In genomic region chr19:39390759-39391592, GRCh38 we compare ENCODE assay signal across 8 cellular contexts. TPM values are rescaled to one million over a fixed set of nuclear protein-coding genes. Genes with fewer than 3 reads are reported as not detected.
DNase-seq lines count a peak whose midpoint lies in the region; ATAC-seq and TF ChIP-seq lines count a peak whose summit lies in the region.

Gene MED29, plus strand, starts transcription at chr19:39391378. Its CDS starts 45 bp downstream, at chr19:39391423.
Gene PAF1, minus strand, starts transcription at chr19:39391106. Its CDS starts 242 bp downstream, at chr19:39390864.

- POLR2A ChIA-PET in CD8-positive, alpha-beta memory T cell (lab: Charles Lee): interaction anchor here (0.5 to 2.8 kb wide), 12 partner anchors 11 to 834 kb away, joined by 3 to 34 read pairs (median 10); partner anchors contain the start of genes EID2B, GMFG, PLEKHG2 and RPS16

- H3K9me3 Mint-ChIP-seq in CD8-positive, alpha-beta memory T cell: no peaks in the 10 kb centered on the region

- peak; percentile 92 to 99 (median 98) for DNase-seq in CD8-positive, alpha-beta memory T cell
- DNase-seq in HS-27A (ENCODE audit: low read depth) (peak; percentile 100), NK-92 (lab: John Stamatoyannopoulos, UW; ENCODE audit: unreplicated experiment) (peak; percentile 80), lower lobe of right lung (peak; percentile 97)
- peak; percentile 85 to 93 for DNase-seq in activated CD8-positive, alpha-beta memory T cell treated with anti-CD3 and anti-CD28 coated beads for 1 hour (ENCODE audit: extremely low read depth in 1 of 2, low read depth in 1 of 2)
- peak; percentile 93 for DNase-seq in effector CD4-positive, alpha-beta T cell
- DNase-seq in stimulated activated CD4-positive, alpha-beta T cell treated with anti-CD3 and anti-CD28 coated beads, TNF-alpha, amount 100 ng/mL, for 24 hours (ENCODE audit: low read depth in 3 of 3): peak; percentile 87 to 95 (median 95)

- peaks cover 34 to 48% (median 42%) of the 10 kb centered on the region in 3 donors for H3K4me1 Mint-ChIP-seq in CD8-positive, alpha-beta memory T cell

- ATAC-seq in GM19467 (IDR thresholded peaks at IDR 0.05; ENCODE audit: unreplicated experiment): peak; percentile 85
- ATAC-seq in lower lobe of right lung: peak; percentile 97

- peak within 1 kb of the TSS; percentile 95 to 100 (median 99) for H3K27ac Mint-ChIP-seq in CD8-positive, alpha-beta memory T cell

- H3K27ac ChIP-seq in CD8-positive, alpha-beta memory T cell (ENCODE audit: low read depth, low read length): peak within 1 kb of the TSS; percentile 99
- peak within 1 kb of the TSS; percentile 98 for H3K27ac ChIP-seq in lower lobe of right lung

- peaks cover 41% of the 10 kb centered on the region for H3K36me3 ChIP-seq in CD8-positive, alpha-beta memory T cell (ENCODE audit: insufficient read depth, low read length)
- H3K36me3 ChIP-seq in lower lobe of right lung: peaks cover 71% of the 10 kb centered on the region

- CTCF ChIA-PET in CD8-positive, alpha-beta memory T cell (lab: Charles Lee): interaction anchor here (0.6 to 2.8 kb wide), 8 partner anchors 10 to 142 kb away, joined by 3 to 27 read pairs (median 6); partner anchors contain the start of genes EID2B, PLEKHG2, RPS16 and SAMD4B

- no peaks in the 10 kb centered on the region for H3K27me3 ChIP-seq in CD8-positive, alpha-beta memory T cell (ENCODE audit: insufficient read depth, low read length, poor library complexity, severe bottlenecking)
- no peaks in the 10 kb centered on the region for H3K27me3 ChIP-seq in lower lobe of right lung (ENCODE audit: low read depth)

- peaks cover 20% of the 10 kb centered on the region for H3K4me1 ChIP-seq in CD8-positive, alpha-beta memory T cell (ENCODE audit: insufficient read depth, low read length)
- H3K4me1 ChIP-seq in lower lobe of right lung: peaks cover 28% of the 10 kb centered on the region

- intact Hi-C loops in lower lobe of right lung (cut with DNase I): no loop called here

- peak within 1 kb of the TSS; percentile 96 for H3K4me3 ChIP-seq in CD8-positive, alpha-beta memory T cell (ENCODE audit: low read length)
- H3K4me3 ChIP-seq in lower lobe of right lung: peak within 1 kb of the TSS; percentile 90

- peaks cover 0 to 2% of the 10 kb centered on the region in 2 donors for H3K27me3 Mint-ChIP-seq in CD8-positive, alpha-beta memory T cell

- no peak for TF ChIP-seq CTCF in lower lobe of right lung (IDR thresholded peaks at IDR 0.05)

- H3K4me3 Mint-ChIP-seq in CD8-positive, alpha-beta memory T cell: peak within 1 kb of the TSS; percentile 88 to 96 (median 95)

- no peaks in the 10 kb centered on the region for H3K9me3 ChIP-seq in CD8-positive, alpha-beta memory T cell (ENCODE audit: low read length)
- H3K9me3 ChIP-seq in lower lobe of right lung: no peaks in the 10 kb centered on the region

- H3K36me3 Mint-ChIP-seq in CD8-positive, alpha-beta memory T cell: peaks cover 5 to 76% (median 25%) of the 10 kb centered on the region in 3 donors

RNA-seq across cellular contexts. Expression of gene MED29, which starts in this region (rescaled TPM):
- 10 to 100 TPM; 39.3 to 39.6 TPM for total RNA-seq in CD8-positive, alpha-beta memory T cell
- 56.8 TPM for polyA plus RNA-seq in CD8-positive, alpha-beta memory T cell
- total RNA-seq in lower lobe of right lung: 33.1 TPM

RNA-seq across cellular contexts. Expression of gene PAF1, which starts in this region (rescaled TPM):
- total RNA-seq in CD8-positive, alpha-beta memory T cell: 10 to 100 TPM; 44.6 to 46.9 TPM
- 50.2 TPM for polyA plus RNA-seq in CD8-positive, alpha-beta memory T cell
- 33.7 TPM for total RNA-seq in lower lobe of right lung

Comparison
In these comparisons a context has a peak if more than half of its experiments do, and no peak if none do; other contexts are left out.
1. Peak in every context shown above with its lines: DNase-seq, ATAC-seq, H3K4me3 ChIP-seq and H3K27ac ChIP-seq.